In the genomic region with DNA sequence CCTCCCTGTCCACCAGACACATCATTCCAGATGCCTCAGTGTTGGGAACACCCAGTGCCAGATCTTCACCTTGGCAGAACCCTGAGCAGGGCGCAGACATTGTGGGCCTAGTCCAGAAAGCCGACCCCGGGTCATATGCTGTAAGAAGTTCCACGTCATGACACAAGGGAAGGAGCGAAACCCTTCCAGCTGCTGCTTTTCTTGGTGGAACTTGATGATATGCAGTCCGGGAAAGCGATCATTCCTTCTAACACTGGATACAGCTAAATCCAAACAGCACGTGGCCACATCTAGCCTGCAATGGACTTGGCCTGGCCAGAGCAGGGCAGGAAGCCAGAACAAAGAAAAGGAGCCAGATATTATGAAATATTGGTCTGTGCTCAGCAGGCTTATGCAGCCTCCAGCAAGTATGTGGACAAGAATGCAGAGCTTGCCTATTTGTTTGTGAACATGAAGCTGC, we compare ENCODE assay signal across 8 cellular contexts. TPM values are rescaled to one million over a fixed set of nuclear protein-coding genes. Genes with fewer than 3 reads are reported as not detected.
A peak's percentile ranks its signal among the peaks of the same experiment; 100 is the strongest.
DNase-seq lines count a peak whose midpoint lies in the region; ATAC-seq and TF ChIP-seq lines count a peak whose summit lies in the region.

No MANE protein-coding gene starts in this region.

- no peaks in the 10 kb centered on the region for H3K9me3 ChIP-seq in MG63
- H3K9me3 ChIP-seq in lung (ENCODE audit: control insufficient read depth in 2 of 2, insufficient read depth in 1 of 2, low read length in 1 of 2) = no peaks in the 10 kb centered on the region
- no peaks in the 10 kb centered on the region for H3K9me3 ChIP-seq in subcutaneous abdominal adipose tissue (ENCODE audit: control insufficient read depth in 5 of 5, low read length in 5 of 5)

- 58 to 75% methylated on average over 8 of the region's 8 CpGs for WGBS in lung, 2 donors

- no peaks in the 10 kb centered on the region for H3K36me3 ChIP-seq in MG63
- H3K36me3 ChIP-seq in lung (ENCODE audit: control insufficient read depth in 2 of 2, insufficient read depth in 2 of 2, low read length in 2 of 2) = no peaks in the 10 kb centered on the region
- no peaks in the 10 kb centered on the region for H3K36me3 ChIP-seq in subcutaneous abdominal adipose tissue (ENCODE audit: control insufficient read depth in 5 of 5, insufficient read depth in 5 of 5, low read length in 5 of 5)

- DNase-seq in MG63 = peak; percentile 83
- peak; percentile 80 for DNase-seq in lung (ENCODE audit: low spot score)
- DNase-seq in stimulated activated naive CD8-positive, alpha-beta T cell treated with anti-CD3 and anti-CD28 coated beads, Interleukin-15, amount 100 ng/mL, for 72 hours = no peak
- no peak for DNase-seq in T-helper 2 cell treated with Interferon-gamma antibody and Interleukin-4, amounts not matched to agents 5 μg/mL and 100 μg/mL, for 36 hours (ENCODE audit: low spot score)
- DNase-seq in NCI-H446 (lab: John Stamatoyannopoulos, UW) = no peak

- H3K27ac Mint-ChIP-seq in stimulated activated naive CD8-positive, alpha-beta T cell treated with anti-CD3 and anti-CD28 coated beads, Interleukin-15, amount 100 ng/mL, for 72 hours = no peak overlapping the region
- H3K27ac Mint-ChIP-seq in T-helper 2 cell treated with Interferon-gamma antibody and Interleukin-4, amounts not matched to agents 5 μg/mL and 100 μg/mL, for 36 hours = no peak overlapping the region

- no peak overlapping the region for H3K4me3 Mint-ChIP-seq in stimulated activated naive CD8-positive, alpha-beta T cell treated with anti-CD3 and anti-CD28 coated beads, Interleukin-15, amount 100 ng/mL, for 72 hours
- H3K4me3 Mint-ChIP-seq in T-helper 2 cell treated with Interferon-gamma antibody and Interleukin-4, amounts not matched to agents 5 μg/mL and 100 μg/mL, for 36 hours = no peak overlapping the region

- peaks cover 0 to 5% of the 10 kb centered on the region in 2 donors for H3K4me1 ChIP-seq in lung (ENCODE audit: control insufficient read depth in 2 of 2, insufficient read depth in 2 of 2, low read length in 2 of 2)
- peaks cover 6 to 56% (median 45%) of the 10 kb centered on the region in 5 donors for H3K4me1 ChIP-seq in subcutaneous abdominal adipose tissue (ENCODE audit: control insufficient read depth in 5 of 5, insufficient read depth in 5 of 5, low read length in 5 of 5)

- H3K36me3 Mint-ChIP-seq in T-helper 2 cell treated with Interferon-gamma antibody and Interleukin-4, amounts not matched to agents 5 μg/mL and 100 μg/mL, for 36 hours (ENCODE audit: low read depth) = no peaks in the 10 kb centered on the region

- H3K27me3 ChIP-seq in MG63 = no peaks in the 10 kb centered on the region
- H3K27me3 ChIP-seq in lung (ENCODE audit: control insufficient read depth, insufficient read depth) = no peaks in the 10 kb centered on the region
- H3K27me3 ChIP-seq in subcutaneous abdominal adipose tissue (ENCODE audit: control insufficient read depth in 5 of 5, insufficient read depth in 4 of 5, low read length in 5 of 5) = no peaks in the 10 kb centered on the region

- H3K9me3 Mint-ChIP-seq in stimulated activated naive CD8-positive, alpha-beta T cell treated with anti-CD3 and anti-CD28 coated beads, Interleukin-15, amount 100 ng/mL, for 72 hours = peaks cover 0 to 7% of the 10 kb centered on the region in 2 donors
- H3K9me3 Mint-ChIP-seq in T-helper 2 cell treated with Interferon-gamma antibody and Interleukin-4, amounts not matched to agents 5 μg/mL and 100 μg/mL, for 36 hours = no peaks in the 10 kb centered on the region

- no peaks in the 10 kb centered on the region for H3K27me3 Mint-ChIP-seq in stimulated activated naive CD8-positive, alpha-beta T cell treated with anti-CD3 and anti-CD28 coated beads, Interleukin-15, amount 100 ng/mL, for 72 hours
- peaks cover 4% of the 10 kb centered on the region for H3K27me3 Mint-ChIP-seq in T-helper 2 cell treated with Interferon-gamma antibody and Interleukin-4, amounts not matched to agents 5 μg/mL and 100 μg/mL, for 36 hours (ENCODE audit: low read depth)

- peaks cover 23% of the 10 kb centered on the region for H3K4me1 Mint-ChIP-seq in stimulated activated naive CD8-positive, alpha-beta T cell treated with anti-CD3 and anti-CD28 coated beads, Interleukin-15, amount 100 ng/mL, for 72 hours
- H3K4me1 Mint-ChIP-seq in T-helper 2 cell treated with Interferon-gamma antibody and Interleukin-4, amounts not matched to agents 5 μg/mL and 100 μg/mL, for 36 hours (ENCODE audit: low read depth) = no peaks in the 10 kb centered on the region

- H3K27ac ChIP-seq in lung (ENCODE audit: low read depth in 1 of 2, low read length in 1 of 2) = peak overlapping the region in 1 of 2 donors; percentile 26
- peak overlapping the region; percentile 80 for H3K27ac ChIP-seq in subcutaneous abdominal adipose tissue (ENCODE audit: low read depth, low read length)

- ATAC-seq in esophagus mucosa (peak; percentile 54), lung (ENCODE audit: insufficient read depth, low FRiP score) (peak; percentile 78), GM21786 (IDR thresholded peaks at IDR 0.05; ENCODE audit: unreplicated experiment) (no peak)
- ATAC-seq in stimulated activated naive CD8-positive, alpha-beta T cell treated with anti-CD3 and anti-CD28 coated beads, Interleukin-15, amount 100 ng/mL, for 72 hours = no peak

- H3K4me3 ChIP-seq in MG63 (no peak overlapping the region), lung (no peak overlapping the region), subcutaneous abdominal adipose tissue (ENCODE audit: low read depth in 1 of 5, low read length in 5 of 5) (peak overlapping the region in 3 of 5 donors; percentile 26 to 47 (median 45))

- no peak overlapping the region for H3K9ac ChIP-seq in subcutaneous abdominal adipose tissue (ENCODE audit: low read length in 5 of 5)

- TF ChIP-seq CTCF in lung (IDR thresholded peaks at IDR 0.05; ENCODE audit: control extremely low read depth, extremely low read depth) = no peak

RNA-seq across cellular contexts. Expression of a gene that starts 22.0 kb away (rescaled TPM):
- 0.15 TPM in 1 of 2 replicates, not detected in the other for total RNA-seq in MG63 (2014; rRNA removed; shearing (Covaris generic); ENCODE audit: low replicate concordance)
- total RNA-seq in esophagus mucosa = 2.9 TPM
- 10 to 100 TPM in 1 of 2 donors, 1 to 10 TPM in 1; 8.2 to 16.1 TPM for total RNA-seq in lung
- 1 to 10 TPM; 1.5 to 1.9 TPM for polyA plus RNA-seq in lung

Comparison
In these comparisons a context has a peak if more than half of its experiments do, and no peak if none do; other contexts are left out.
1. DNase-seq: peak in MG63 (single experiment) and lung (single experiment); none in stimulated activated naive CD8-positive, alpha-beta T cell treated with anti-CD3 and anti-CD28 coated beads, Interleukin-15, amount 100 ng/mL, for 72 hours (0 of 2), T-helper 2 cell treated with Interferon-gamma antibody and Interleukin-4, amounts not matched to agents 5 μg/mL and 100 μg/mL, for 36 hours (single experiment) and NCI-H446 (0 of 2).
2. H3K4me3 ChIP-seq: peak in subcutaneous abdominal adipose tissue (3 of 5); none in MG63 (single experiment) and lung (single experiment).
3. ATAC-seq: peak in esophagus mucosa (single experiment) and lung (single experiment); none in stimulated activated naive CD8-positive, alpha-beta T cell treated with anti-CD3 and anti-CD28 coated beads, Interleukin-15, amount 100 ng/mL, for 72 hours (single experiment) and GM21786 (single experiment).